Comparison of ENCODE assay signal across 1 cellular context in genomic region chr1:23019094-23019850, GRCh38.
TF ChIP-seq lines count a peak whose summit lies in the region.

TSS of gene KDM1A (plus strand) at chr1:23019468. CDS start at chr1:23019597, 129 bp downstream.

TF ChIP-seq in HepG2, 621 proteins besides CTCF, POLR2A, EP300 and RAD21 (continued from another document and continues in another):
- no peak; the same call in 1 of the 2 replicates for TF ChIP-seq DZIP1 (CRISPR knock-in tag; IDR thresholded peaks at IDR 0.05)
- TF ChIP-seq RNF219 (CRISPR knock-in tag; IDR thresholded peaks at IDR 0.05), result no peak
- peak; percentile 93 for TF ChIP-seq UBTF (CRISPR knock-in tag; IDR thresholded peaks at IDR 0.05)
- TF ChIP-seq ZNF782 (CRISPR knock-in tag; IDR thresholded peaks at IDR 0.05; ENCODE audit: borderline replicate concordance), result peak; percentile 89
- TF ChIP-seq ZNF232 (CRISPR knock-in tag; IDR thresholded peaks at IDR 0.05; ENCODE audit: borderline replicate concordance), result peak; percentile 73; the same call in 1 of the 2 replicates
- TF ChIP-seq ZNF75D (CRISPR knock-in tag; IDR thresholded peaks at IDR 0.05; ENCODE audit: borderline replicate concordance), result no peak
- peak; percentile 98 for TF ChIP-seq SAP130 (CRISPR knock-in tag; IDR thresholded peaks at IDR 0.05; ENCODE audit: low read depth)
- peak; percentile 24 for TF ChIP-seq RBM39 (IDR thresholded peaks at IDR 0.05; ENCODE audit: low read depth, low read length, poor library complexity, severe bottlenecking)
- TF ChIP-seq SMAD1 (CRISPR knock-in tag; IDR thresholded peaks at IDR 0.05; ENCODE audit: borderline replicate concordance, low read depth), result peak; percentile 88; the same call in 1 of the 2 replicates
- TF ChIP-seq ZBTB46 (CRISPR knock-in tag; IDR thresholded peaks at IDR 0.05; ENCODE audit: borderline replicate concordance), result no peak
- TF ChIP-seq ZNF615 (CRISPR knock-in tag; IDR thresholded peaks at IDR 0.05; ENCODE audit: borderline replicate concordance), result no peak
- no peak for TF ChIP-seq SUZ12 (IDR thresholded peaks at IDR 0.05; ENCODE audit: low read depth, low read length)
- no peak for TF ChIP-seq ZFAT (CRISPR knock-in tag; conservative IDR thresholded peaks at IDR 0.05)
- 0 out of 2 replicates have a peak, but pooled peaks have one; percentile 26 for TF ChIP-seq LCORL (IDR thresholded peaks at IDR 0.05)
- peak; percentile 82 for TF ChIP-seq LCORL (CRISPR knock-in tag; IDR thresholded peaks at IDR 0.05)
- TF ChIP-seq NCOA2 (CRISPR knock-in tag; IDR thresholded peaks at IDR 0.05), result peak; percentile 63
- peak; percentile 88; the same call in 1 of the 2 replicates for TF ChIP-seq KDM4B (CRISPR knock-in tag; IDR thresholded peaks at IDR 0.05)
- TF ChIP-seq CBFB (CRISPR knock-in tag; IDR thresholded peaks at IDR 0.05), result peak; percentile 83
- no peak for TF ChIP-seq RAD51 (IDR thresholded peaks at IDR 0.05; ENCODE audit: borderline replicate concordance)
- TF ChIP-seq CCDC6 (CRISPR knock-in tag; IDR thresholded peaks at IDR 0.05), result peak; percentile 98
- peak; percentile 95 for TF ChIP-seq SIN3A (IDR thresholded peaks at IDR 0.05; ENCODE audit: borderline replicate concordance, low read depth, low read length)
- 0 out of 2 replicates have a peak, but pooled peaks have one; percentile 29 for TF ChIP-seq ZNF362 (CRISPR knock-in tag; IDR thresholded peaks at IDR 0.05; ENCODE audit: borderline replicate concordance)
- peak; percentile 77; the same call in 1 of the 2 replicates for TF ChIP-seq PLSCR1 (CRISPR knock-in tag; IDR thresholded peaks at IDR 0.05; ENCODE audit: borderline replicate concordance)
- 0 out of 2 replicates have a peak, but pooled peaks have one; percentile 67 for TF ChIP-seq ZNF343 (CRISPR knock-in tag; IDR thresholded peaks at IDR 0.05)
- peak; percentile 96 for TF ChIP-seq HOMEZ (CRISPR knock-in tag; IDR thresholded peaks at IDR 0.05; ENCODE audit: low read depth)
- 0 out of 2 replicates have a peak, but pooled peaks have one; percentile 27 for TF ChIP-seq REXO4 (CRISPR knock-in tag; IDR thresholded peaks at IDR 0.05; ENCODE audit: borderline replicate concordance)
- TF ChIP-seq ZNF577 (CRISPR knock-in tag; IDR thresholded peaks at IDR 0.05; ENCODE audit: borderline replicate concordance, low read depth), result no peak
- no peak for TF ChIP-seq FOXK2 (IDR thresholded peaks at IDR 0.05)
- no peak; the same call in none of the 2 replicates for TF ChIP-seq ZNF160 (CRISPR knock-in tag; IDR thresholded peaks at IDR 0.05)
- TF ChIP-seq MTF1 (CRISPR knock-in tag; IDR thresholded peaks at IDR 0.05), result no peak; the same call in 1 of the 2 replicates
- no peak for TF ChIP-seq THYN1 (CRISPR knock-in tag; IDR thresholded peaks at IDR 0.05; ENCODE audit: borderline replicate concordance, low read depth)
- TF ChIP-seq ZNF296 (CRISPR knock-in tag; conservative IDR thresholded peaks at IDR 0.05), result no peak; the same call in 1 of the 2 replicates
- TF ChIP-seq DMTF1 (CRISPR knock-in tag; IDR thresholded peaks at IDR 0.05), result no peak
- TF ChIP-seq POGZ (CRISPR knock-in tag; IDR thresholded peaks at IDR 0.05), result peak; percentile 99
- peak; percentile 96 for TF ChIP-seq ZNF451 (CRISPR knock-in tag; IDR thresholded peaks at IDR 0.05)
- TF ChIP-seq FOSL2 (CRISPR knock-in tag; IDR thresholded peaks at IDR 0.05), result peak; percentile 79
- peak; percentile 58 for TF ChIP-seq MED8 (CRISPR knock-in tag; IDR thresholded peaks at IDR 0.05; ENCODE audit: insufficient replicate concordance)
- TF ChIP-seq ZNF841 (CRISPR knock-in tag; IDR thresholded peaks at IDR 0.05; ENCODE audit: borderline replicate concordance), result 0 out of 2 replicates have a peak, but pooled peaks have one; percentile 41
- TF ChIP-seq SRSF4 (IDR thresholded peaks at IDR 0.05; ENCODE audit: low read depth, low read length, poor library complexity, severe bottlenecking), result no peak
- no peak for TF ChIP-seq ZNF3 (CRISPR knock-in tag; IDR thresholded peaks at IDR 0.05)
- TF ChIP-seq ARID3A (IDR thresholded peaks at IDR 0.05; ENCODE audit: low read depth, low read length), result no peak
- peak; percentile 85; the same call in 1 of the 2 replicates for TF ChIP-seq ZNF253 (CRISPR knock-in tag; IDR thresholded peaks at IDR 0.05; ENCODE audit: borderline replicate concordance)
- TF ChIP-seq ZNF101 (CRISPR knock-in tag; IDR thresholded peaks at IDR 0.05; ENCODE audit: borderline replicate concordance, low read depth), result no peak
- peak; percentile 59 for TF ChIP-seq PPARG (CRISPR knock-in tag; conservative IDR thresholded peaks at IDR 0.05)
- TF ChIP-seq PAX8 (CRISPR knock-in tag; IDR thresholded peaks at IDR 0.05; ENCODE audit: borderline replicate concordance), result peak; percentile 79; the same call in 1 of the 2 replicates
- peak; percentile 82 for TF ChIP-seq SMAD3 (CRISPR knock-in tag; IDR thresholded peaks at IDR 0.05)
- no peak for TF ChIP-seq NFE2L1 (CRISPR knock-in tag; IDR thresholded peaks at IDR 0.05; ENCODE audit: borderline replicate concordance)
- TF ChIP-seq TEAD2 (CRISPR knock-in tag; IDR thresholded peaks at IDR 0.05), result no peak
- TF ChIP-seq RFXAP (CRISPR knock-in tag; IDR thresholded peaks at IDR 0.05; ENCODE audit: borderline replicate concordance), result peak; percentile 95
- TF ChIP-seq FOXC1 (CRISPR knock-in tag; IDR thresholded peaks at IDR 0.05; ENCODE audit: borderline replicate concordance), result 0 out of 2 replicates have a peak, but pooled peaks have one; percentile 40
- TF ChIP-seq SALL1 (CRISPR knock-in tag; IDR thresholded peaks at IDR 0.05), result peak; percentile 97
- peak; percentile 35; the same call in 1 of the 2 replicates for TF ChIP-seq ZNF121 (CRISPR knock-in tag; IDR thresholded peaks at IDR 0.05)
